1 cellular context compared by ENCODE assay signal in genomic region chrX:323721-324628, GRCh38.
TF ChIP-seq lines count a peak whose summit lies in the region.

No MANE protein-coding gene starts in this region.

TF ChIP-seq in HepG2, 621 proteins besides CTCF, POLR2A, EP300 and RAD21 (continued from another document and continues in another):
- TF ChIP-seq, protein P1, sequence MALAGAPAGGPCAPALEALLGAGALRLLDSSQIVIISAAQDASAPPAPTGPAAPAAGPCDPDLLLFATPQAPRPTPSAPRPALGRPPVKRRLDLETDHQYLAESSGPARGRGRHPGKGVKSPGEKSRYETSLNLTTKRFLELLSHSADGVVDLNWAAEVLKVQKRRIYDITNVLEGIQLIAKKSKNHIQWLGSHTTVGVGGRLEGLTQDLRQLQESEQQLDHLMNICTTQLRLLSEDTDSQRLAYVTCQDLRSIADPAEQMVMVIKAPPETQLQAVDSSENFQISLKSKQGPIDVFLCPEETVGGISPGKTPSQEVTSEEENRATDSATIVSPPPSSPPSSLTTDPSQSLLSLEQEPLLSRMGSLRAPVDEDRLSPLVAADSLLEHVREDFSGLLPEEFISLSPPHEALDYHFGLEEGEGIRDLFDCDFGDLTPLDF (CRISPR knock-in tag; IDR thresholded peaks at IDR 0.05): no peak
- TF ChIP-seq JUN (CRISPR knock-in tag; IDR thresholded peaks at IDR 0.05) (no peak), ZNF572 (CRISPR knock-in tag; IDR thresholded peaks at IDR 0.05) (no peak), ZNF414 (CRISPR knock-in tag; IDR thresholded peaks at IDR 0.05) (0 out of 2 replicates have a peak, but pooled peaks have one; percentile 7), DNMT3B (CRISPR knock-in tag; conservative IDR thresholded peaks at IDR 0.05) (no peak), YY1 (IDR thresholded peaks at IDR 0.05; ENCODE audit: insufficient read depth, insufficient replicate concordance, low read depth, low read length) (peak; percentile 41), EHMT2 (IDR thresholded peaks at IDR 0.05; ENCODE audit: borderline replicate concordance, low read depth, low read length) (no peak), NCOA2 (CRISPR knock-in tag; IDR thresholded peaks at IDR 0.05) (no peak), SP1 (IDR thresholded peaks at IDR 0.05) (no peak), SP1 (CRISPR knock-in tag; IDR thresholded peaks at IDR 0.05) (no peak), ZSCAN30 (CRISPR knock-in tag; IDR thresholded peaks at IDR 0.05) (no peak), MLX (CRISPR knock-in tag; IDR thresholded peaks at IDR 0.05) (no peak), SMAD9 (CRISPR knock-in tag; IDR thresholded peaks at IDR 0.05) (no peak), SUZ12 (IDR thresholded peaks at IDR 0.05; ENCODE audit: low read depth, low read length) (no peak), FIP1L1 (IDR thresholded peaks at IDR 0.05; ENCODE audit: borderline replicate concordance, insufficient read depth, low read depth, low read length) (no peak), HNF1A (IDR thresholded peaks at IDR 0.05; ENCODE audit: low read depth) (no peak), HNF1A (CRISPR knock-in tag; IDR thresholded peaks at IDR 0.05; ENCODE audit: borderline replicate concordance) (no peak), ZGPAT (CRISPR knock-in tag; IDR thresholded peaks at IDR 0.05) (peak; percentile 59), NFYB (CRISPR knock-in tag; IDR thresholded peaks at IDR 0.05) (no peak), PHF5A (CRISPR knock-in tag; IDR thresholded peaks at IDR 0.05; ENCODE audit: low read depth, unreplicated experiment) (no peak), CBX5 (CRISPR knock-in tag; IDR thresholded peaks at IDR 0.05; ENCODE audit: borderline replicate concordance) (no peak), MYNN (CRISPR knock-in tag; IDR thresholded peaks at IDR 0.05; ENCODE audit: low read depth) (no peak), ZKSCAN5 (CRISPR knock-in tag; IDR thresholded peaks at IDR 0.05) (no peak), ZNF136 (CRISPR knock-in tag; IDR thresholded peaks at IDR 0.05; ENCODE audit: low read depth) (no peak), PAX8 (CRISPR knock-in tag; IDR thresholded peaks at IDR 0.05; ENCODE audit: borderline replicate concordance) (no peak), ASH2L (IDR thresholded peaks at IDR 0.05; ENCODE audit: insufficient read length, low read depth, low read length) (no peak), ZNF564 (CRISPR knock-in tag; IDR thresholded peaks at IDR 0.05) (no peak), HDAC1 (CRISPR knock-in tag; IDR thresholded peaks at IDR 0.05) (no peak), ZBTB8A (CRISPR knock-in tag; IDR thresholded peaks at IDR 0.05; ENCODE audit: borderline replicate concordance, low read depth) (no peak), SRY (CRISPR knock-in tag; IDR thresholded peaks at IDR 0.05) (no peak), MTF2 (CRISPR knock-in tag; IDR thresholded peaks at IDR 0.05; ENCODE audit: borderline replicate concordance) (0 out of 2 replicates have a peak, but pooled peaks have one; percentile 39), CREM (IDR thresholded peaks at IDR 0.05) (no peak), CREM (CRISPR knock-in tag; IDR thresholded peaks at IDR 0.05) (no peak), HNRNPLL (IDR thresholded peaks at IDR 0.05; ENCODE audit: low read depth, low read length, poor library complexity, severe bottlenecking) (peak; percentile 24), TCF12 (IDR thresholded peaks at IDR 0.05) (no peak), TCF12 (CRISPR knock-in tag; IDR thresholded peaks at IDR 0.05) (no peak), ZNF350 (CRISPR knock-in tag; IDR thresholded peaks at IDR 0.05; ENCODE audit: borderline replicate concordance, low read depth) (no peak; the same call in 1 of the 2 replicates), ZNF597 (CRISPR knock-in tag; IDR thresholded peaks at IDR 0.05) (no peak), SMAD1 (CRISPR knock-in tag; IDR thresholded peaks at IDR 0.05; ENCODE audit: borderline replicate concordance, low read depth) (no peak)
- TF ChIP-seq, protein P2, sequence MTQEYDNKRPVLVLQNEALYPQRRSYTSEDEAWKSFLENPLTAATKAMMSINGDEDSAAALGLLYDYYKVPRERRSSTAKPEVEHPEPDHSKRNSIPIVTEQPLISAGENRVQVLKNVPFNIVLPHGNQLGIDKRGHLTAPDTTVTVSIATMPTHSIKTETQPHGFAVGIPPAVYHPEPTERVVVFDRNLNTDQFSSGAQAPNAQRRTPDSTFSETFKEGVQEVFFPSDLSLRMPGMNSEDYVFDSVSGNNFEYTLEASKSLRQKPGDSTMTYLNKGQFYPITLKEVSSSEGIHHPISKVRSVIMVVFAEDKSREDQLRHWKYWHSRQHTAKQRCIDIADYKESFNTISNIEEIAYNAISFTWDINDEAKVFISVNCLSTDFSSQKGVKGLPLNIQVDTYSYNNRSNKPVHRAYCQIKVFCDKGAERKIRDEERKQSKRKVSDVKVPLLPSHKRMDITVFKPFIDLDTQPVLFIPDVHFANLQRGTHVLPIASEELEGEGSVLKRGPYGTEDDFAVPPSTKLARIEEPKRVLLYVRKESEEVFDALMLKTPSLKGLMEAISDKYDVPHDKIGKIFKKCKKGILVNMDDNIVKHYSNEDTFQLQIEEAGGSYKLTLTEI (CRISPR knock-in tag; conservative IDR thresholded peaks at IDR 0.05): no peak
- TF ChIP-seq, protein P3, sequence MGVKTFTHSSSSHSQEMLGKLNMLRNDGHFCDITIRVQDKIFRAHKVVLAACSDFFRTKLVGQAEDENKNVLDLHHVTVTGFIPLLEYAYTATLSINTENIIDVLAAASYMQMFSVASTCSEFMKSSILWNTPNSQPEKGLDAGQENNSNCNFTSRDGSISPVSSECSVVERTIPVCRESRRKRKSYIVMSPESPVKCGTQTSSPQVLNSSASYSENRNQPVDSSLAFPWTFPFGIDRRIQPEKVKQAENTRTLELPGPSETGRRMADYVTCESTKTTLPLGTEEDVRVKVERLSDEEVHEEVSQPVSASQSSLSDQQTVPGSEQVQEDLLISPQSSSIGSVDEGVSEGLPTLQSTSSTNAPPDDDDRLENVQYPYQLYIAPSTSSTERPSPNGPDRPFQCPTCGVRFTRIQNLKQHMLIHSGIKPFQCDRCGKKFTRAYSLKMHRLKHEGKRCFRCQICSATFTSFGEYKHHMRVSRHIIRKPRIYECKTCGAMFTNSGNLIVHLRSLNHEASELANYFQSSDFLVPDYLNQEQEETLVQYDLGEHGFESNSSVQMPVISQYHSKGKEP (CRISPR knock-in tag; IDR thresholded peaks at IDR 0.05): no peak
- TF ChIP-seq, protein P4, sequence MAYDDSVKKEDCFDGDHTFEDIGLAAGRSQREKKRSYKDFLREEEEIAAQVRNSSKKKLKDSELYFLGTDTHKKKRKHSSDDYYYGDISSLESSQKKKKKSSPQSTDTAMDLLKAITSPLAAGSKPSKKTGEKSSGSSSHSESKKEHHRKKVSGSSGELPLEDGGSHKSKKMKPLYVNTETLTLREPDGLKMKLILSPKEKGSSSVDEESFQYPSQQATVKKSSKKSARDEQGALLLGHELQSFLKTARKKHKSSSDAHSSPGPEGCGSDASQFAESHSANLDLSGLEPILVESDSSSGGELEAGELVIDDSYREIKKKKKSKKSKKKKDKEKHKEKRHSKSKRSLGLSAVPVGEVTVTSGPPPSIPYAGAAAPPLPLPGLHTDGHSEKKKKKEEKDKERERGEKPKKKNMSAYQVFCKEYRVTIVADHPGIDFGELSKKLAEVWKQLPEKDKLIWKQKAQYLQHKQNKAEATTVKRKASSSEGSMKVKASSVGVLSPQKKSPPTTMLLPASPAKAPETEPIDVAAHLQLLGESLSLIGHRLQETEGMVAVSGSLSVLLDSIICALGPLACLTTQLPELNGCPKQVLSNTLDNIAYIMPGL (CRISPR knock-in tag; IDR thresholded peaks at IDR 0.05; ENCODE audit: borderline replicate concordance in 1 of 2, low read depth in 1 of 2): peak; percentile 72 to 76; a peak in 3 of 4 replicates
- TF ChIP-seq, protein P5, sequence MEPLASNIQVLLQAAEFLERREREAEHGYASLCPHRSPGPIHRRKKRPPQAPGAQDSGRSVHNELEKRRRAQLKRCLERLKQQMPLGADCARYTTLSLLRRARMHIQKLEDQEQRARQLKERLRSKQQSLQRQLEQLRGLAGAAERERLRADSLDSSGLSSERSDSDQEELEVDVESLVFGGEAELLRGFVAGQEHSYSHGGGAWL (CRISPR knock-in tag; IDR thresholded peaks at IDR 0.05): no peak; the same call in 1 of the 2 replicates
- TF ChIP-seq, protein P6, sequence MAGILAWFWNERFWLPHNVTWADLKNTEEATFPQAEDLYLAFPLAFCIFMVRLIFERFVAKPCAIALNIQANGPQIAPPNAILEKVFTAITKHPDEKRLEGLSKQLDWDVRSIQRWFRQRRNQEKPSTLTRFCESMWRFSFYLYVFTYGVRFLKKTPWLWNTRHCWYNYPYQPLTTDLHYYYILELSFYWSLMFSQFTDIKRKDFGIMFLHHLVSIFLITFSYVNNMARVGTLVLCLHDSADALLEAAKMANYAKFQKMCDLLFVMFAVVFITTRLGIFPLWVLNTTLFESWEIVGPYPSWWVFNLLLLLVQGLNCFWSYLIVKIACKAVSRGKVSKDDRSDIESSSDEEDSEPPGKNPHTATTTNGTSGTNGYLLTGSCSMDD (CRISPR knock-in tag; IDR thresholded peaks at IDR 0.05): no peak
